In genomic region chr19:5951338-5951861, GRCh38 we compare ENCODE assay signal across 10 cellular contexts. TPM values are rescaled to one million over a fixed set of nuclear protein-coding genes. Genes with fewer than 3 reads are reported as not detected.
A peak's percentile ranks its signal among the peaks of the same experiment; 100 is the strongest.
DNase-seq lines count a peak whose midpoint lies in the region; ATAC-seq and TF ChIP-seq lines count a peak whose summit lies in the region.
"Had no signal": no experiment of that assay in that cellular context is flagged by ENCODE, and none has a peak within 500 bp of the region (broad histone marks: within the 10 kb centered on the region; RNA-seq: fewer than 3 reads in every experiment).

No MANE protein-coding gene starts in this region.

- H3K27me3 ChIP-seq in left ventricle myocardium inferior (ENCODE audit: low read depth) = no peaks in the 10 kb centered on the region
- no peaks in the 10 kb centered on the region for H3K27me3 ChIP-seq in sigmoid colon
- H3K27me3 ChIP-seq: tibial artery had no signal

- intact Hi-C loops in left ventricle myocardium inferior (cut with micrococcal nuclease) = no loop called here
- intact Hi-C loops in sigmoid colon (cut with DNase I) = no loop called here

- TF ChIP-seq EP300 in sigmoid colon (IDR thresholded peaks at IDR 0.05) = no peak

- peak; percentile 16 for DNase-seq in NCI-H2029 (lab: John Stamatoyannopoulos, UW)
- no peak for DNase-seq in NCI-H2029 treated with DMSO at 0.1 percent for 48 hours (lab: John Stamatoyannopoulos, UW)
- peak; percentile 71 for DNase-seq in RPMI8226
- DNase-seq in left ventricle myocardium inferior = no peak
- DNase-seq in sigmoid colon = peak; percentile 66
- no peak for DNase-seq in NCI-H1436 (lab: John Stamatoyannopoulos, UW)
- DNase-seq in T-helper 9 cell = no peak
- DNase-seq: tibial artery had no signal

- ATAC-seq in GM21786 (IDR thresholded peaks at IDR 0.05; ENCODE audit: unreplicated experiment) = no peak
- ATAC-seq: A549 had no signal

- H3K36me3 ChIP-seq in left ventricle myocardium inferior (no peaks in the 10 kb centered on the region), sigmoid colon (no peaks in the 10 kb centered on the region)

- H3K9me3 ChIP-seq in left ventricle myocardium inferior (replicated peaks) (no peaks in the 10 kb centered on the region), sigmoid colon (no peaks in the 10 kb centered on the region)
- H3K9me3 ChIP-seq: A549, tibial artery had no signal

- WGBS in sigmoid colon, 2 donors = 42 to 43% methylated on average over 19 of the region's 19 CpGs

- TF ChIP-seq CTCF in left ventricle myocardium inferior (IDR thresholded peaks at IDR 0.05; ENCODE audit: borderline replicate concordance) = no peak
- TF ChIP-seq CTCF in sigmoid colon (IDR thresholded peaks at IDR 0.05) = no peak

- H3K27ac ChIP-seq in left ventricle myocardium inferior (replicated peaks) = peak overlapping the region; percentile 84
- H3K27ac ChIP-seq in sigmoid colon = peak overlapping the region; percentile 82 to 92 (median 88)
- H3K27ac ChIP-seq: A549 had no signal

- TF ChIP-seq POLR2A in sigmoid colon (IDR thresholded peaks at IDR 0.05) = no peak

- peaks cover 100% of the 10 kb centered on the region for H3K4me1 ChIP-seq in left ventricle myocardium inferior
- H3K4me1 ChIP-seq in sigmoid colon = peaks cover 0 to 100% (median 99%) of the 10 kb centered on the region in 4 donors

- peak overlapping the region; percentile 31 for H3K4me3 ChIP-seq in left ventricle myocardium inferior
- H3K4me3 ChIP-seq in sigmoid colon = no peak overlapping the region
- H3K4me3 ChIP-seq: A549, tibial artery had no signal

RNA-seq across cellular contexts. Expression of gene RANBP3, which starts 26.5 kb away (rescaled TPM):
- total RNA-seq in left ventricle myocardium inferior = 54.8 TPM
- 10 to 100 TPM; 63.1 to 86.4 (median 82.7) TPM for total RNA-seq in sigmoid colon
- 10 to 100 TPM; 27.0 to 47.5 (median 27.6) TPM for polyA plus RNA-seq in sigmoid colon

RNA-seq across cellular contexts. Expression of gene CAPS, which starts 37.3 kb away (rescaled TPM):
- total RNA-seq in left ventricle myocardium inferior (6.1 TPM), sigmoid colon (10 to 100 TPM in 2 of 4 donors, 1 to 10 TPM in 2; 4.9 to 18.6 (median 9.7) TPM)
- polyA plus RNA-seq in sigmoid colon = 10 to 100 TPM in 1 of 3 donors, 1 to 10 TPM in 2; 3.6 to 13.7 (median 3.7) TPM

RNA-seq across cellular contexts. Expression of gene VMAC, which starts 46.7 kb away (rescaled TPM):
- total RNA-seq in left ventricle myocardium inferior (2.5 TPM), sigmoid colon (10 to 100 TPM in 1 of 4 donors, 1 to 10 TPM in 3; 6.1 to 14.4 (median 8.1) TPM)
- polyA plus RNA-seq in sigmoid colon = 1 to 10 TPM; 1.6 to 6.4 (median 2.4) TPM

RNA-seq across cellular contexts. Expression of gene NDUFA11, which starts 47.8 kb away (rescaled TPM):
- total RNA-seq in left ventricle myocardium inferior (590 TPM), sigmoid colon (100 to 1,000 TPM; 242 to 447 (median 353) TPM)
- 100 to 1,000 TPM; 363 to 450 (median 395) TPM for polyA plus RNA-seq in sigmoid colon

Comparison
In these comparisons a context has a peak if more than half of its experiments do, and no peak if none do; other contexts are left out.
1. DNase-seq: peak in NCI-H2029 (single experiment), RPMI8226 (single experiment) and sigmoid colon (single experiment); none in NCI-H2029 treated with DMSO at 0.1 percent for 48 hours (single experiment), left ventricle myocardium inferior (single experiment), NCI-H1436 (single experiment) and T-helper 9 cell (single experiment).